Comparison of ENCODE assay signal across 13 cellular contexts in genomic region chr19:15871570-15871969, GRCh38. TPM values are rescaled to one million over a fixed set of nuclear protein-coding genes. Genes with fewer than 3 reads are reported as not detected.
DNase-seq lines count a peak whose midpoint lies in the region; ATAC-seq lines count a peak whose summit lies in the region.
"Had no signal": no experiment of that assay in that cellular context is flagged by ENCODE, and none has a peak within 500 bp of the region (broad histone marks: within the 10 kb centered on the region; RNA-seq: fewer than 3 reads in every experiment).

No MANE protein-coding gene starts in this region.

- DNase-seq in activated CD4-positive, alpha-beta T cell treated with anti-CD3 and anti-CD28 coated beads, Interleukin-2, amount 10 ng/mL, durations not matched to agents 24 days and 14 days: peak; percentile 67
- DNase-seq in activated CD4-positive, alpha-beta T cell treated with anti-CD3 and anti-CD28 coated beads, Interleukin-2, amount 50 U/mL, for 1 hour: no peak
- DNase-seq in NCI-H526 (lab: John Stamatoyannopoulos, UW) (peak; percentile 41 to 75), neuronal stem cell (ENCODE audit: low spot score) (no peak), CD1c-positive myeloid dendritic cell (ENCODE audit: extremely low spot score) (no peak)
- DNase-seq in activated naive CD8-positive, alpha-beta T cell treated with anti-CD3 and anti-CD28 coated beads, Interleukin-2, amount 50 U/mL, for 24 hours: peak; percentile 20
- peak; percentile 23 for DNase-seq in stimulated activated CD8-positive, alpha-beta memory T cell treated with anti-CD3 and anti-CD28 coated beads, Interleukin-4, amount 100 ng/mL, for 24 hours (ENCODE audit: low read depth)
- DNase-seq: islet precursor cell, MM.1S, occipital lobe, WERI-Rb-1 had no signal

- H3K4me1 ChIP-seq in neuronal stem cell (ENCODE audit: control insufficient read depth in 2 of 2, insufficient read depth in 1 of 2, low read depth in 1 of 2, low read length in 2 of 2): no peaks in the 10 kb centered on the region

- no peak overlapping the region for H2BK15ac ChIP-seq in neuronal stem cell (ENCODE audit: low read length)

- peak overlapping the region; percentile 59 for H3K4me3 Mint-ChIP-seq in activated CD4-positive, alpha-beta T cell treated with anti-CD3 and anti-CD28 coated beads, Interleukin-2, amount 10 ng/mL, durations not matched to agents 24 days and 14 days
- H3K4me3 Mint-ChIP-seq in activated naive CD8-positive, alpha-beta T cell treated with anti-CD3 and anti-CD28 coated beads, Interleukin-2, amount 50 U/mL, for 24 hours: no peak overlapping the region

- no CpG with 5 or more reads among the region's 11 CpGs for WGBS in neuronal stem cell (ENCODE audit: extremely low coverage in 2 of 2, insufficient read length in 2 of 2, insufficient replicate concordance in 1 of 2), 2 donors

- H2BK120ac ChIP-seq in neuronal stem cell (ENCODE audit: low read depth, low read length): no peak overlapping the region

- H4K8ac ChIP-seq in neuronal stem cell (ENCODE audit: low read depth, low read length): no peak overlapping the region

- H3K27ac ChIP-seq in neuronal stem cell (replicated peaks; ENCODE audit: low read length): no peak overlapping the region
- H3K27ac ChIP-seq: WERI-Rb-1 had no signal

- no peak overlapping the region for H3K27ac Mint-ChIP-seq in activated CD4-positive, alpha-beta T cell treated with anti-CD3 and anti-CD28 coated beads, Interleukin-2, amount 10 ng/mL, durations not matched to agents 24 days and 14 days
- H3K27ac Mint-ChIP-seq in activated naive CD8-positive, alpha-beta T cell treated with anti-CD3 and anti-CD28 coated beads, Interleukin-2, amount 50 U/mL, for 24 hours: no peak overlapping the region

- H3K4me3 ChIP-seq in neuronal stem cell (ENCODE audit: low read length in 2 of 2): no peak overlapping the region

- H2AK5ac ChIP-seq in neuronal stem cell (ENCODE audit: low read depth, low read length): no peak overlapping the region

- H3K36me3 ChIP-seq in neuronal stem cell (replicated peaks in 1 of 2; ENCODE audit: control insufficient read depth in 2 of 2, insufficient read depth in 2 of 2, low read length in 2 of 2): no peaks in the 10 kb centered on the region
- H3K36me3 ChIP-seq: WERI-Rb-1 had no signal

- H3K18ac ChIP-seq in neuronal stem cell (ENCODE audit: low read length): no peak overlapping the region

- peaks cover 3% of the 10 kb centered on the region for H3K9me3 Mint-ChIP-seq in activated CD4-positive, alpha-beta T cell treated with anti-CD3 and anti-CD28 coated beads, Interleukin-2, amount 10 ng/mL, durations not matched to agents 24 days and 14 days
- H3K9me3 Mint-ChIP-seq in activated naive CD8-positive, alpha-beta T cell treated with anti-CD3 and anti-CD28 coated beads, Interleukin-2, amount 50 U/mL, for 24 hours: no peaks in the 10 kb centered on the region

- no peak overlapping the region for H3K4me2 ChIP-seq in neuronal stem cell (ENCODE audit: insufficient read depth, low read length, poor library complexity, severe bottlenecking)

- no peaks in the 10 kb centered on the region for H3K36me3 Mint-ChIP-seq in activated CD4-positive, alpha-beta T cell treated with anti-CD3 and anti-CD28 coated beads, Interleukin-2, amount 10 ng/mL, durations not matched to agents 24 days and 14 days (ENCODE audit: low read depth)
- peaks cover 2% of the 10 kb centered on the region for H3K36me3 Mint-ChIP-seq in activated naive CD8-positive, alpha-beta T cell treated with anti-CD3 and anti-CD28 coated beads, Interleukin-2, amount 50 U/mL, for 24 hours (ENCODE audit: low read depth)

- H2BK5ac ChIP-seq in neuronal stem cell (ENCODE audit: low read length): no peak overlapping the region

- no peak overlapping the region for H3K9ac ChIP-seq in neuronal stem cell (ENCODE audit: low read depth, low read length, poor library complexity)

- H3K9me3 ChIP-seq in neuronal stem cell (replicated peaks in 1 of 2; ENCODE audit: control insufficient read depth in 2 of 2, insufficient read depth in 1 of 2, low read depth in 1 of 2, low read length in 2 of 2): peaks cover 0 to 2% of the 10 kb centered on the region in 2 donors

- no peak overlapping the region for H4K91ac ChIP-seq in neuronal stem cell (ENCODE audit: low read depth, low read length, poor library complexity)

- H3K27me3 ChIP-seq in neuronal stem cell (ENCODE audit: control insufficient read depth in 3 of 3, insufficient read depth in 3 of 3, low read depth in 1 of 3, low read length in 3 of 3): peaks cover 0 to 4% (median 0%) of the 10 kb centered on the region in 3 experiments

- H3K23ac ChIP-seq in neuronal stem cell (ENCODE audit: low read depth, low read length, poor library complexity): no peak overlapping the region

- H3K4ac ChIP-seq in neuronal stem cell (ENCODE audit: low read length): no peak overlapping the region

- intact Hi-C loops in activated CD4-positive, alpha-beta T cell treated with anti-CD3 and anti-CD28 coated beads, Interleukin-2, amount 10 ng/mL, durations not matched to agents 24 days and 14 days (cut with micrococcal nuclease): no loop called here

- no peak overlapping the region for H2BK12ac ChIP-seq in neuronal stem cell (ENCODE audit: low read length)

- H3K27me3 Mint-ChIP-seq in activated CD4-positive, alpha-beta T cell treated with anti-CD3 and anti-CD28 coated beads, Interleukin-2, amount 10 ng/mL, durations not matched to agents 24 days and 14 days: peaks cover 20% of the 10 kb centered on the region
- H3K27me3 Mint-ChIP-seq in activated naive CD8-positive, alpha-beta T cell treated with anti-CD3 and anti-CD28 coated beads, Interleukin-2, amount 50 U/mL, for 24 hours: peaks cover 19% of the 10 kb centered on the region

- no peak overlapping the region for H3K14ac ChIP-seq in neuronal stem cell (ENCODE audit: low read length)

- H2AFZ ChIP-seq in neuronal stem cell (ENCODE audit: low read length): no peak overlapping the region

- ATAC-seq in activated naive CD8-positive, alpha-beta T cell treated with anti-CD3 and anti-CD28 coated beads, Interleukin-2, amount 50 U/mL, for 24 hours: peak; percentile 24
- no peak for ATAC-seq in GM18520 (IDR thresholded peaks at IDR 0.05; ENCODE audit: unreplicated experiment)

- H3K4me1 Mint-ChIP-seq in activated CD4-positive, alpha-beta T cell treated with anti-CD3 and anti-CD28 coated beads, Interleukin-2, amount 10 ng/mL, durations not matched to agents 24 days and 14 days: peaks cover 8% of the 10 kb centered on the region
- peaks cover 2% of the 10 kb centered on the region for H3K4me1 Mint-ChIP-seq in activated naive CD8-positive, alpha-beta T cell treated with anti-CD3 and anti-CD28 coated beads, Interleukin-2, amount 50 U/mL, for 24 hours

- H3K79me1 ChIP-seq in neuronal stem cell (ENCODE audit: low read depth, low read length): no peaks in the 10 kb centered on the region

RNA-seq across cellular contexts. Expression of gene CYP4F2, which starts 26.3 kb away (rescaled TPM):
- not detected in 2 replicates for total RNA-seq in activated CD4-positive, alpha-beta T cell treated with anti-CD3 and anti-CD28 coated beads, Interleukin-2, amount 10 ng/mL, durations not matched to agents 24 days and 14 days
- not detected for polyA plus RNA-seq in neuronal stem cell (2013, experiment 1 of 2)
- polyA plus RNA-seq in neuronal stem cell (2013, experiment 2 of 2): not detected
- total RNA-seq: occipital lobe, urinary bladder had no signal

RNA-seq across cellular contexts. Expression of gene OR10H1, which starts 56.1 kb away (rescaled TPM):
- 0.05 TPM in 1 of 2 replicates, not detected in the other for total RNA-seq in activated CD4-positive, alpha-beta T cell treated with anti-CD3 and anti-CD28 coated beads, Interleukin-2, amount 10 ng/mL, durations not matched to agents 24 days and 14 days
- not detected for polyA plus RNA-seq in neuronal stem cell (2013, experiment 1 of 2)
- polyA plus RNA-seq in neuronal stem cell (2013, experiment 2 of 2): not detected
- total RNA-seq: occipital lobe had no signal
- polyA plus RNA-seq: urinary bladder had no signal

Comparison
In these comparisons a context has a peak if more than half of its experiments do, and no peak if none do; other contexts are left out.
1. DNase-seq: peak in activated CD4-positive, alpha-beta T cell treated with anti-CD3 and anti-CD28 coated beads, Interleukin-2, amount 10 ng/mL, durations not matched to agents 24 days and 14 days (single experiment), NCI-H526 (2 of 2), activated naive CD8-positive, alpha-beta T cell treated with anti-CD3 and anti-CD28 coated beads, Interleukin-2, amount 50 U/mL, for 24 hours (single experiment) and stimulated activated CD8-positive, alpha-beta memory T cell treated with anti-CD3 and anti-CD28 coated beads, Interleukin-4, amount 100 ng/mL, for 24 hours (single experiment); none in activated CD4-positive, alpha-beta T cell treated with anti-CD3 and anti-CD28 coated beads, Interleukin-2, amount 50 U/mL, for 1 hour (single experiment), neuronal stem cell (single experiment) and CD1c-positive myeloid dendritic cell (single experiment).